In the genomic region with DNA sequence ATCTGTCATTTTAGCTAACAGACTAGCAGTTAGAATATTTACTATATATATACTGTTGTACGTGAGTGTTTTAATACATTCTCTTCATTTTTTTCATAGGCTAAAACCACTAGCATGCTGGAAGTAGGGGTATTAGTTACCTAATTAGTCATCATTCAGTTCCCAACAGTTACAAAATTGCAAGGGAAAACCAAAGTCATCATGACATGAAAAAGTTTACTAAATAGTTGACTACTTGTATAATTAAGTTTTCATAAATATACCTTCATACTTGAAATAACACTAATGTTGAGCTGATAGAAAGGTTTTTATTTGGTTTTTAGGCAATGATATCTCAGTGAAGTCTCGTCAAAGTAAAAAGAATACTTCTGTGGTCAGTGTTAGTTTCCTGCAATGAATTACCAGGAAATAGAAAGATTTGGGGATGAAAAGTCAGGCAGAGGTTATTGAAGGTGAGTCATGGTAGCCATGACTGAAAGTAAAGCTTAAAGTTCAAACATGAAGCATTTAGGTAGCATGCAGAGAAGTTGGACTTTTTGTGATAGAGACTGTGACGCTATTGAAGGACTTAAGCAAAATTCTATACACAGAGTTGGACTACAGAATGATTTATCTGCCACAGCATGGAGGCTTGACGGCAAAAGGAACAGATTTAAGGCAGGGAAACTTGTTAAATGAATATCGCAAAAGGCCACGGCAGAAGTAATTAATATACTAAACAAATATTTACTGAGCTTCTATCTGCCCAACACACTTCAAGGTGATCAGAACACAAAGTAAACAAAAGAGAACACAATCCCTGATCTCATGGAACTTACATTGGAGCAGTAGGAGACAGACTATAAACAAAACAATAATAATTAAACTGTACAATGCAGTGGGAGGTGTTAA, we compare ENCODE assay signal across 17 cellular contexts.
A peak's percentile ranks its signal among the peaks of the same experiment; 100 is the strongest.
DNase-seq lines count a peak whose midpoint lies in the region; ATAC-seq and TF ChIP-seq lines count a peak whose summit lies in the region.
"Had no signal": no experiment of that assay in that cellular context is flagged by ENCODE, and none has a peak within 500 bp of the region (broad histone marks: within the 10 kb centered on the region; RNA-seq: fewer than 3 reads in every experiment).

No MANE protein-coding gene starts in this region.

- H3K4me3 ChIP-seq in OCI-LY3 (ENCODE audit: low read length) (no peak overlapping the region), hepatocyte (no peak overlapping the region), gastrocnemius medialis (no peak overlapping the region)
- H3K4me3 ChIP-seq: left ventricle myocardium inferior, tibial artery had no signal

- TF ChIP-seq CTCF in OCI-LY3 (IDR thresholded peaks at IDR 0.05; ENCODE audit: low read depth, low read length) (no peak), hepatocyte (IDR thresholded peaks at IDR 0.05; ENCODE audit: poor library complexity) (no peak), gastrocnemius medialis (IDR thresholded peaks at IDR 0.05 in 4 of 5, conservative IDR thresholded peaks at IDR 0.05 in 1 of 5) (no peak)

- no peak for TF ChIP-seq POLR2A in gastrocnemius medialis (IDR thresholded peaks at IDR 0.05)

- H3K36me3 ChIP-seq in OCI-LY3 (replicated peaks; ENCODE audit: low read depth, low read length) (no peaks in the 10 kb centered on the region), hepatocyte (replicated peaks; ENCODE audit: insufficient read depth, low read depth) (no peaks in the 10 kb centered on the region), gastrocnemius medialis (no peaks in the 10 kb centered on the region)
- H3K36me3 ChIP-seq: left ventricle myocardium inferior, tibial artery had no signal

- intact Hi-C loops in gastrocnemius medialis (cut with DNase I; ENCODE audit: low total_unique reads): no loop called here

- H3K79me2 ChIP-seq in OCI-LY3 (ENCODE audit: low read length): no peaks in the 10 kb centered on the region
- no peaks in the 10 kb centered on the region for H3K79me2 ChIP-seq in hepatocyte

- H3K9me3 ChIP-seq in OCI-LY3 (ENCODE audit: insufficient read depth, low read length) (no peaks in the 10 kb centered on the region), hepatocyte (ENCODE audit: low read depth) (no peaks in the 10 kb centered on the region), gastrocnemius medialis (no peaks in the 10 kb centered on the region)
- H3K9me3 ChIP-seq: SK-N-SH had no signal

- H2AFZ ChIP-seq in OCI-LY3 (ENCODE audit: low read depth, low read length) (0 out of 2 replicates have a peak overlapping the region, but pooled peaks have one; percentile 11), hepatocyte (no peak overlapping the region)

- H3K4me2 ChIP-seq in OCI-LY3 (ENCODE audit: low read length) (no peak overlapping the region), hepatocyte (peak overlapping the region; percentile 42)
- H3K4me2 ChIP-seq: SK-N-SH had no signal

- H3K9ac ChIP-seq in OCI-LY3 (ENCODE audit: low read length): no peak overlapping the region
- H3K9ac ChIP-seq: SK-N-SH had no signal

- peaks cover 10% of the 10 kb centered on the region for H3K4me1 ChIP-seq in OCI-LY3 (ENCODE audit: low read length)
- H3K4me1 ChIP-seq in hepatocyte (ENCODE audit: insufficient read depth): no peaks in the 10 kb centered on the region
- H3K4me1 ChIP-seq in gastrocnemius medialis: no peaks in the 10 kb centered on the region
- H3K4me1 ChIP-seq: tibial artery had no signal

- WGBS in hepatocyte (ENCODE audit: low lambda C conversion rate, missing lambda C conversion rate): 58% methylated on average over 6 of the region's 6 CpGs

- H3K27me3 ChIP-seq in OCI-LY3 (ENCODE audit: low read depth, low read length) (no peaks in the 10 kb centered on the region), hepatocyte (no peaks in the 10 kb centered on the region), gastrocnemius medialis (no peaks in the 10 kb centered on the region)
- H3K27me3 ChIP-seq: tibial artery had no signal

- DNase-seq in SHP77 (lab: John Stamatoyannopoulos, UW) (peak; percentile 11 to 24), SHP77 treated with DMSO at 0.1 percent for 48 hours (lab: John Stamatoyannopoulos, UW) (no peak), hepatocyte (ENCODE audit: low spot score) (peak; percentile 54), gastrocnemius medialis (no peak), NOMO-1 treated with DMSO at 0.1 percent for 48 hours (lab: John Stamatoyannopoulos, UW; ENCODE audit: unreplicated experiment) (no peak)
- no peak for DNase-seq in activated CD4-positive, alpha-beta T cell treated with anti-CD3 and anti-CD28 coated beads for 4 hours
- DNase-seq: activated T-cell treated with anti-CD3 and anti-CD28 coated beads, Interleukin-2, amount 50 U/mL, for 1 hour; effector memory CD4-positive, alpha-beta T cell; glutamatergic neuron; left ventricle myocardium inferior; MM.1S; NCI-H526; SK-N-SH; tibial artery had no signal

- H3K27ac ChIP-seq in OCI-LY3 (ENCODE audit: low read length): no peak overlapping the region
- H3K27ac ChIP-seq in hepatocyte: peak overlapping the region; percentile 70
- H3K27ac ChIP-seq in gastrocnemius medialis: no peak overlapping the region
- H3K27ac ChIP-seq: left ventricle myocardium inferior, tibial artery had no signal

- in situ Hi-C loops in gastrocnemius medialis (cut with MboI; ENCODE audit: low sequenced_read_pairs in 4 of 4): no loop called here

- H3K9me2 ChIP-seq in hepatocyte (replicated peaks; ENCODE audit: insufficient read depth): no peaks in the 10 kb centered on the region
- H3K9me2 ChIP-seq: SK-N-SH had no signal

- ATAC-seq in gastrocnemius medialis (no peak), HG03571 (IDR thresholded peaks at IDR 0.05; ENCODE audit: unreplicated experiment) (no peak)
- ATAC-seq: WTC11 had no signal

- no peaks in the 10 kb centered on the region for H4K20me1 ChIP-seq in OCI-LY3 (ENCODE audit: insufficient read depth, low read length)
- H4K20me1 ChIP-seq in hepatocyte (ENCODE audit: insufficient read depth, poor library complexity, severe bottlenecking): no peaks in the 10 kb centered on the region

Comparison
In these comparisons a context has a peak if more than half of its experiments do, and no peak if none do; other contexts are left out.
1. DNase-seq: peak in SHP77 (2 of 2) and hepatocyte (single experiment); none in SHP77 treated with DMSO at 0.1 percent for 48 hours (single experiment), gastrocnemius medialis (0 of 2), activated CD4-positive, alpha-beta T cell treated with anti-CD3 and anti-CD28 coated beads for 4 hours (0 of 2) and NOMO-1 treated with DMSO at 0.1 percent for 48 hours (single experiment).